1 cellular context compared by ENCODE assay signal in the genomic region with DNA sequence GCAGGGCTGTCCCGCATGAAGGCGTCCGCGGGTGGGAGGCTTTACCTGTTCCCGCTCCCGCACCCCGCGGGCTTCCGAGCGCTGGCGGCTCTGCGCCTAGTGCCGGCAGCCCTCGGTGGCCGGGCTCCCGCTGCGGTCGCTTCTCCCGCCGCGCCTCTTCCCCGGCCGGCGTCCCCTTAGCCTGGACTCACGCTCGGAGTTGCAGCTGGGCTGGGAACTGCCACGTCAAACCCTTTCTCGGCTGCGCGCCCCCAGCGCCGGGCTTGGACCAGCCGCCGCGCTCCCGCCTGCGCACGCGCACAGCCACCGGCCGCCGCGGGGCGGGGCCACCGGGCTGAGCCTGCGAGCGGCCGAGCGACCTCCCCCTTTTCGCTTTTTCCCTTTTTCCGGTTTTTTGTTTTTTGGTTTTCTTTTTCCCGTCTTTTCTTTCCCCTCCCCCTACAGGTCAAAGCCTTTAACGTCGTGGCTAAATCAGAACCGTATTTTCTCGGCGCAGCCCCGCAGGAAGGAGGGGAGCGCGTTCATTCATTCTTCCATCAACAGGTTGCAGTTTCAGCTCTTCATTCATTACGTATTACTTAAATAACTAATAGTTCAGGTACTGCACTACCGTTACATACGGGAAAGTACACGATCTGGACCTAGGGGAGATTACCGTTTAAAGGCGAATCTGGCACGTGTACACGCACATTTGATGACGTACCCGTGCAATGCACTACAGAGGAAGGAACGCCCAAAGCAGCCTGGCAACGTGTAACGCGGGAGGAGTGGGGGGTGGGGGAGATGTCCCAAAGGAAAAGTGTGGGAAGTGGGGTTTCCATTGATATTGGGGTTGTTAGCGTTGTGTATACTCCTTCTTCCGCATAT.
A peak's percentile ranks its signal among the peaks of the same experiment; 100 is the strongest.
TF ChIP-seq lines count a peak whose summit lies in the region.

A gene with protein sequence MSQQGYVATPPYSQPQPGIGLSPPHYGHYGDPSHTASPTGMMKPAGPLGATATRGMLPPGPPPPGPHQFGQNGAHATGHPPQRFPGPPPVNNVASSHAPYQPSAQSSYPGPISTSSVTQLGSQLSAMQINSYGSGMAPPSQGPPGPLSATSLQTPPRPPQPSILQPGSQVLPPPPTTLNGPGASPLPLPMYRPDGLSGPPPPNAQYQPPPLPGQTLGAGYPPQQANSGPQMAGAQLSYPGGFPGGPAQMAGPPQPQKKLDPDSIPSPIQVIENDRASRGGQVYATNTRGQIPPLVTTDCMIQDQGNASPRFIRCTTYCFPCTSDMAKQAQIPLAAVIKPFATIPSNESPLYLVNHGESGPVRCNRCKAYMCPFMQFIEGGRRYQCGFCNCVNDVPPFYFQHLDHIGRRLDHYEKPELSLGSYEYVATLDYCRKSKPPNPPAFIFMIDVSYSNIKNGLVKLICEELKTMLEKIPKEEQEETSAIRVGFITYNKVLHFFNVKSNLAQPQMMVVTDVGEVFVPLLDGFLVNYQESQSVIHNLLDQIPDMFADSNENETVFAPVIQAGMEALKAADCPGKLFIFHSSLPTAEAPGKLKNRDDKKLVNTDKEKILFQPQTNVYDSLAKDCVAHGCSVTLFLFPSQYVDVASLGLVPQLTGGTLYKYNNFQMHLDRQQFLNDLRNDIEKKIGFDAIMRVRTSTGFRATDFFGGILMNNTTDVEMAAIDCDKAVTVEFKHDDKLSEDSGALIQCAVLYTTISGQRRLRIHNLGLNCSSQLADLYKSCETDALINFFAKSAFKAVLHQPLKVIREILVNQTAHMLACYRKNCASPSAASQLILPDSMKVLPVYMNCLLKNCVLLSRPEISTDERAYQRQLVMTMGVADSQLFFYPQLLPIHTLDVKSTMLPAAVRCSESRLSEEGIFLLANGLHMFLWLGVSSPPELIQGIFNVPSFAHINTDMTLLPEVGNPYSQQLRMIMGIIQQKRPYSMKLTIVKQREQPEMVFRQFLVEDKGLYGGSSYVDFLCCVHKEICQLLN (minus strand): TSS at position 231 of the 867 bp plus-strand sequence. CDS start 2,430 bp downstream, outside the sequence.

TF ChIP-seq in K562, 482 proteins besides CTCF, POLR2A, EP300 and RAD21 (continued from another document and continues in another):
- TF ChIP-seq ZFP30 (CRISPR knock-in tag; IDR thresholded peaks at IDR 0.05; ENCODE audit: borderline replicate concordance) (no peak), COPS2 (conservative IDR thresholded peaks at IDR 0.05) (no peak), ZNF12 (CRISPR knock-in tag; IDR thresholded peaks at IDR 0.05) (no peak), YY1 (IDR thresholded peaks at IDR 0.05; ENCODE audit: borderline replicate concordance in 1 of 3, control insufficient read depth in 1 of 3, extremely low read depth in 1 of 3, insufficient read depth in 3 of 3, insufficient read length in 1 of 3, insufficient replicate concordance in 2 of 3, low read depth in 1 of 3, low read length in 2 of 3) (peak in 1 of 3 experiments; percentile 24), POLR2B (IDR thresholded peaks at IDR 0.05; ENCODE audit: low read depth, partially characterized antibody) (peak; percentile 53), TEAD2 (tag; IDR thresholded peaks at IDR 0.05) (no peak), HEY1 (CRISPR knock-in tag; IDR thresholded peaks at IDR 0.05; ENCODE audit: borderline replicate concordance) (no peak), EWSR1 (IDR thresholded peaks at IDR 0.05; ENCODE audit: borderline replicate concordance, low read depth, partially characterized antibody) (no peak), ADNP (tag; IDR thresholded peaks at IDR 0.05) (no peak), CREBBP (IDR thresholded peaks at IDR 0.05; ENCODE audit: low read depth, low read length) (no peak), ZNF143 (CRISPR knock-in tag; IDR thresholded peaks at IDR 0.05) (no peak)
- TF ChIP-seq, protein P1, sequence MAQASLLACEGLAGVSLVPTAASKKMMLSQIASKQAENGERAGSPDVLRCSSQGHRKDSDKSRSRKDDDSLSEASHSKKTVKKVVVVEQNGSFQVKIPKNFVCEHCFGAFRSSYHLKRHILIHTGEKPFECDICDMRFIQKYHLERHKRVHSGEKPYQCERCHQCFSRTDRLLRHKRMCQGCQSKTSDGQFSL (CRISPR knock-in tag; IDR thresholded peaks at IDR 0.05), result no peak
- TF ChIP-seq, protein P1 (tag; IDR thresholded peaks at IDR 0.05), result no peak
- TF ChIP-seq, protein P2, sequence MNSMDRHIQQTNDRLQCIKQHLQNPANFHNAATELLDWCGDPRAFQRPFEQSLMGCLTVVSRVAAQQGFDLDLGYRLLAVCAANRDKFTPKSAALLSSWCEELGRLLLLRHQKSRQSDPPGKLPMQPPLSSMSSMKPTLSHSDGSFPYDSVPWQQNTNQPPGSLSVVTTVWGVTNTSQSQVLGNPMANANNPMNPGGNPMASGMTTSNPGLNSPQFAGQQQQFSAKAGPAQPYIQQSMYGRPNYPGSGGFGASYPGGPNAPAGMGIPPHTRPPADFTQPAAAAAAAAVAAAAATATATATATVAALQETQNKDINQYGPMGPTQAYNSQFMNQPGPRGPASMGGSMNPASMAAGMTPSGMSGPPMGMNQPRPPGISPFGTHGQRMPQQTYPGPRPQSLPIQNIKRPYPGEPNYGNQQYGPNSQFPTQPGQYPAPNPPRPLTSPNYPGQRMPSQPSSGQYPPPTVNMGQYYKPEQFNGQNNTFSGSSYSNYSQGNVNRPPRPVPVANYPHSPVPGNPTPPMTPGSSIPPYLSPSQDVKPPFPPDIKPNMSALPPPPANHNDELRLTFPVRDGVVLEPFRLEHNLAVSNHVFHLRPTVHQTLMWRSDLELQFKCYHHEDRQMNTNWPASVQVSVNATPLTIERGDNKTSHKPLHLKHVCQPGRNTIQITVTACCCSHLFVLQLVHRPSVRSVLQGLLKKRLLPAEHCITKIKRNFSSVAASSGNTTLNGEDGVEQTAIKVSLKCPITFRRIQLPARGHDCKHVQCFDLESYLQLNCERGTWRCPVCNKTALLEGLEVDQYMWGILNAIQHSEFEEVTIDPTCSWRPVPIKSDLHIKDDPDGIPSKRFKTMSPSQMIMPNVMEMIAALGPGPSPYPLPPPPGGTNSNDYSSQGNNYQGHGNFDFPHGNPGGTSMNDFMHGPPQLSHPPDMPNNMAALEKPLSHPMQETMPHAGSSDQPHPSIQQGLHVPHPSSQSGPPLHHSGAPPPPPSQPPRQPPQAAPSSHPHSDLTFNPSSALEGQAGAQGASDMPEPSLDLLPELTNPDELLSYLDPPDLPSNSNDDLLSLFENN (IDR thresholded peaks at IDR 0.05; ENCODE audit: low read depth in 2 of 2, low read length in 2 of 2), result no peak
- TF ChIP-seq, protein P3, sequence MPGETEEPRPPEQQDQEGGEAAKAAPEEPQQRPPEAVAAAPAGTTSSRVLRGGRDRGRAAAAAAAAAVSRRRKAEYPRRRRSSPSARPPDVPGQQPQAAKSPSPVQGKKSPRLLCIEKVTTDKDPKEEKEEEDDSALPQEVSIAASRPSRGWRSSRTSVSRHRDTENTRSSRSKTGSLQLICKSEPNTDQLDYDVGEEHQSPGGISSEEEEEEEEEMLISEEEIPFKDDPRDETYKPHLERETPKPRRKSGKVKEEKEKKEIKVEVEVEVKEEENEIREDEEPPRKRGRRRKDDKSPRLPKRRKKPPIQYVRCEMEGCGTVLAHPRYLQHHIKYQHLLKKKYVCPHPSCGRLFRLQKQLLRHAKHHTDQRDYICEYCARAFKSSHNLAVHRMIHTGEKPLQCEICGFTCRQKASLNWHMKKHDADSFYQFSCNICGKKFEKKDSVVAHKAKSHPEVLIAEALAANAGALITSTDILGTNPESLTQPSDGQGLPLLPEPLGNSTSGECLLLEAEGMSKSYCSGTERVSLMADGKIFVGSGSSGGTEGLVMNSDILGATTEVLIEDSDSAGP (CRISPR knock-in tag; IDR thresholded peaks at IDR 0.05), result no peak
- TF ChIP-seq, protein P4, sequence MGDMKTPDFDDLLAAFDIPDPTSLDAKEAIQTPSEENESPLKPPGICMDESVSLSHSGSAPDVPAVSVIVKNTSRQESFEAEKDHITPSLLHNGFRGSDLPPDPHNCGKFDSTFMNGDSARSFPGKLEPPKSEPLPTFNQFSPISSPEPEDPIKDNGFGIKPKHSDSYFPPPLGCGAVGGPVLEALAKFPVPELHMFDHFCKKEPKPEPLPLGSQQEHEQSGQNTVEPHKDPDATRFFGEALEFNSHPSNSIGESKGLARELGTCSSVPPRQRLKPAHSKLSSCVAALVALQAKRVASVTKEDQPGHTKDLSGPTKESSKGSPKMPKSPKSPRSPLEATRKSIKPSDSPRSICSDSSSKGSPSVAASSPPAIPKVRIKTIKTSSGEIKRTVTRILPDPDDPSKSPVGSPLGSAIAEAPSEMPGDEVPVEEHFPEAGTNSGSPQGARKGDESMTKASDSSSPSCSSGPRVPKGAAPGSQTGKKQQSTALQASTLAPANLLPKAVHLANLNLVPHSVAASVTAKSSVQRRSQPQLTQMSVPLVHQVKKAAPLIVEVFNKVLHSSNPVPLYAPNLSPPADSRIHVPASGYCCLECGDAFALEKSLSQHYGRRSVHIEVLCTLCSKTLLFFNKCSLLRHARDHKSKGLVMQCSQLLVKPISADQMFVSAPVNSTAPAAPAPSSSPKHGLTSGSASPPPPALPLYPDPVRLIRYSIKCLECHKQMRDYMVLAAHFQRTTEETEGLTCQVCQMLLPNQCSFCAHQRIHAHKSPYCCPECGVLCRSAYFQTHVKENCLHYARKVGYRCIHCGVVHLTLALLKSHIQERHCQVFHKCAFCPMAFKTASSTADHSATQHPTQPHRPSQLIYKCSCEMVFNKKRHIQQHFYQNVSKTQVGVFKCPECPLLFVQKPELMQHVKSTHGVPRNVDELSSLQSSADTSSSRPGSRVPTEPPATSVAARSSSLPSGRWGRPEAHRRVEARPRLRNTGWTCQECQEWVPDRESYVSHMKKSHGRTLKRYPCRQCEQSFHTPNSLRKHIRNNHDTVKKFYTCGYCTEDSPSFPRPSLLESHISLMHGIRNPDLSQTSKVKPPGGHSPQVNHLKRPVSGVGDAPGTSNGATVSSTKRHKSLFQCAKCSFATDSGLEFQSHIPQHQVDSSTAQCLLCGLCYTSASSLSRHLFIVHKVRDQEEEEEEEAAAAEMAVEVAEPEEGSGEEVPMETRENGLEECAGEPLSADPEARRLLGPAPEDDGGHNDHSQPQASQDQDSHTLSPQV (IDR thresholded peaks at IDR 0.05), result no peak
- TF ChIP-seq, protein P5, sequence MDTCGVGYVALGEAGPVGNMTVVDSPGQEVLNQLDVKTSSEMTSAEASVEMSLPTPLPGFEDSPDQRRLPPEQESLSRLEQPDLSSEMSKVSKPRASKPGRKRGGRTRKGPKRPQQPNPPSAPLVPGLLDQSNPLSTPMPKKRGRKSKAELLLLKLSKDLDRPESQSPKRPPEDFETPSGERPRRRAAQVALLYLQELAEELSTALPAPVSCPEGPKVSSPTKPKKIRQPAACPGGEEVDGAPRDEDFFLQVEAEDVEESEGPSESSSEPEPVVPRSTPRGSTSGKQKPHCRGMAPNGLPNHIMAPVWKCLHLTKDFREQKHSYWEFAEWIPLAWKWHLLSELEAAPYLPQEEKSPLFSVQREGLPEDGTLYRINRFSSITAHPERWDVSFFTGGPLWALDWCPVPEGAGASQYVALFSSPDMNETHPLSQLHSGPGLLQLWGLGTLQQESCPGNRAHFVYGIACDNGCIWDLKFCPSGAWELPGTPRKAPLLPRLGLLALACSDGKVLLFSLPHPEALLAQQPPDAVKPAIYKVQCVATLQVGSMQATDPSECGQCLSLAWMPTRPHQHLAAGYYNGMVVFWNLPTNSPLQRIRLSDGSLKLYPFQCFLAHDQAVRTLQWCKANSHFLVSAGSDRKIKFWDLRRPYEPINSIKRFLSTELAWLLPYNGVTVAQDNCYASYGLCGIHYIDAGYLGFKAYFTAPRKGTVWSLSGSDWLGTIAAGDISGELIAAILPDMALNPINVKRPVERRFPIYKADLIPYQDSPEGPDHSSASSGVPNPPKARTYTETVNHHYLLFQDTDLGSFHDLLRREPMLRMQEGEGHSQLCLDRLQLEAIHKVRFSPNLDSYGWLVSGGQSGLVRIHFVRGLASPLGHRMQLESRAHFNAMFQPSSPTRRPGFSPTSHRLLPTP (IDR thresholded peaks at IDR 0.05; ENCODE audit: borderline replicate concordance, extremely low read depth, insufficient read length), result no peak
- TF ChIP-seq, protein P6, sequence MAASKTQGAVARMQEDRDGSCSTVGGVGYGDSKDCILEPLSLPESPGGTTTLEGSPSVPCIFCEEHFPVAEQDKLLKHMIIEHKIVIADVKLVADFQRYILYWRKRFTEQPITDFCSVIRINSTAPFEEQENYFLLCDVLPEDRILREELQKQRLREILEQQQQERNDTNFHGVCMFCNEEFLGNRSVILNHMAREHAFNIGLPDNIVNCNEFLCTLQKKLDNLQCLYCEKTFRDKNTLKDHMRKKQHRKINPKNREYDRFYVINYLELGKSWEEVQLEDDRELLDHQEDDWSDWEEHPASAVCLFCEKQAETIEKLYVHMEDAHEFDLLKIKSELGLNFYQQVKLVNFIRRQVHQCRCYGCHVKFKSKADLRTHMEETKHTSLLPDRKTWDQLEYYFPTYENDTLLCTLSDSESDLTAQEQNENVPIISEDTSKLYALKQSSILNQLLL (CRISPR knock-in tag; IDR thresholded peaks at IDR 0.05; ENCODE audit: borderline replicate concordance), result no peak
- TF ChIP-seq, protein P7, sequence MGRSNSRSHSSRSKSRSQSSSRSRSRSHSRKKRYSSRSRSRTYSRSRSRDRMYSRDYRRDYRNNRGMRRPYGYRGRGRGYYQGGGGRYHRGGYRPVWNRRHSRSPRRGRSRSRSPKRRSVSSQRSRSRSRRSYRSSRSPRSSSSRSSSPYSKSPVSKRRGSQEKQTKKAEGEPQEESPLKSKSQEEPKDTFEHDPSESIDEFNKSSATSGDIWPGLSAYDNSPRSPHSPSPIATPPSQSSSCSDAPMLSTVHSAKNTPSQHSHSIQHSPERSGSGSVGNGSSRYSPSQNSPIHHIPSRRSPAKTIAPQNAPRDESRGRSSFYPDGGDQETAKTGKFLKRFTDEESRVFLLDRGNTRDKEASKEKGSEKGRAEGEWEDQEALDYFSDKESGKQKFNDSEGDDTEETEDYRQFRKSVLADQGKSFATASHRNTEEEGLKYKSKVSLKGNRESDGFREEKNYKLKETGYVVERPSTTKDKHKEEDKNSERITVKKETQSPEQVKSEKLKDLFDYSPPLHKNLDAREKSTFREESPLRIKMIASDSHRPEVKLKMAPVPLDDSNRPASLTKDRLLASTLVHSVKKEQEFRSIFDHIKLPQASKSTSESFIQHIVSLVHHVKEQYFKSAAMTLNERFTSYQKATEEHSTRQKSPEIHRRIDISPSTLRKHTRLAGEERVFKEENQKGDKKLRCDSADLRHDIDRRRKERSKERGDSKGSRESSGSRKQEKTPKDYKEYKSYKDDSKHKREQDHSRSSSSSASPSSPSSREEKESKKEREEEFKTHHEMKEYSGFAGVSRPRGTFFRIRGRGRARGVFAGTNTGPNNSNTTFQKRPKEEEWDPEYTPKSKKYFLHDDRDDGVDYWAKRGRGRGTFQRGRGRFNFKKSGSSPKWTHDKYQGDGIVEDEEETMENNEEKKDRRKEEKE (IDR thresholded peaks at IDR 0.05; ENCODE audit: borderline replicate concordance in 1 of 2, control insufficient read depth in 1 of 2, low read depth in 2 of 2, low read length in 1 of 2), result no peak
- TF ChIP-seq, protein P8, sequence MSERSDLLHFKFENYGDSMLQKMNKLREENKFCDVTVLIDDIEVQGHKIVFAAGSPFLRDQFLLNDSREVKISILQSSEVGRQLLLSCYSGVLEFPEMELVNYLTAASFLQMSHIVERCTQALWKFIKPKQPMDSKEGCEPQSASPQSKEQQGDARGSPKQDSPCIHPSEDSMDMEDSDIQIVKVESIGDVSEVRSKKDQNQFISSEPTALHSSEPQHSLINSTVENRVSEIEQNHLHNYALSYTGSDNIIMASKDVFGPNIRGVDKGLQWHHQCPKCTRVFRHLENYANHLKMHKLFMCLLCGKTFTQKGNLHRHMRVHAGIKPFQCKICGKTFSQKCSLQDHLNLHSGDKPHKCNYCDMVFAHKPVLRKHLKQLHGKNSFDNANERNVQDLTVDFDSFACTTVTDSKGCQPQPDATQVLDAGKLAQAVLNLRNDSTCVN (CRISPR knock-in tag; IDR thresholded peaks at IDR 0.05), result 0 out of 2 replicates have a peak, but pooled peaks have one; percentile 15
